In the genomic region with DNA sequence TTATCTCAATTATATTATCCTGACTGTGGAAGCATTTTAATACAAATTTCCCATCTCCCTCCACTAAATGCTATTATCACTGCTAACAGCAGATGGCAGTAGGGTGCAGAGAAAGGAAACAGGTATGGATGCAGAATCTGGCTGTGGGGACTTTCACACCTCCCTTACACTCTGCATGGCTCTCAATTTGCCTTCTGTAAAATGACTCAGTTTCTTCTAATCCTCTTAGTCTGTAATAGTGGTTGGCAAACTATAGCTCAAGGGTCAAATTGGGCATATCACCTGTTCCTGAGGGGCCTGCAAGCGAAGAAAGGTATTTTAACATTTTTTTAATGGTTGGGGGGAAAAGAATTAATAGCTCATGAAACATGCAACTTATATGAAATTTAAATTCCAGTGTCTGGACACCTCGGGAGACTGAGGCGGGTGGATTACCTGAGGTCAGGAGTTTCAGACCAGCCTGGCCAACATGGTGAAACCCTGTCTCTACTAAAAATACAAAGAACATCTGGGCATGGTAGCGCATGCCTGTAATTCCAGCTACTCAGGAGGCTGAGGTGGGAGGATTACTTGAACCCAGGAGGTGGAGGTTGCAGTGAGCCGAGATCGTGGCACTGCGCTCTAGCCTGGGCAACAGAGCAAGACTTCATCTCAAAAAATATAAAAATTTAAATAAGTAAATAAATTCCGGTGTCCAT, we compare ENCODE assay signal across 7 cellular contexts.
A peak's percentile ranks its signal among the peaks of the same experiment; 100 is the strongest.
DNase-seq lines count a peak whose midpoint lies in the region; ATAC-seq and TF ChIP-seq lines count a peak whose summit lies in the region.

No MANE protein-coding gene starts in this region.

- WGBS in smooth muscle cell (ENCODE audit: low lambda C conversion rate): 94% methylated on average over 8 of the region's 8 CpGs

- H3K36me3 ChIP-seq in smooth muscle cell (ENCODE audit: low read depth): no peaks in the 10 kb centered on the region

- peaks cover 49% of the 10 kb centered on the region for H3K79me2 ChIP-seq in smooth muscle cell (ENCODE audit: low read depth)

- no peak overlapping the region for H2AFZ ChIP-seq in smooth muscle cell (ENCODE audit: low read depth)

- H4K20me1 ChIP-seq in smooth muscle cell (ENCODE audit: low read depth): peaks cover 12% of the 10 kb centered on the region

- no peaks in the 10 kb centered on the region for H3K9me3 ChIP-seq in smooth muscle cell (replicated peaks; ENCODE audit: low read depth)

- ATAC-seq in GM21528 (IDR thresholded peaks at IDR 0.05; ENCODE audit: low FRiP score, unreplicated experiment): no peak

- H3K27me3 ChIP-seq in smooth muscle cell (ENCODE audit: low read depth): no peaks in the 10 kb centered on the region

- peaks cover 22% of the 10 kb centered on the region for H3F3A ChIP-seq in smooth muscle cell (ENCODE audit: low read depth)

- peak overlapping the region; percentile 81 for H3K4me2 ChIP-seq in smooth muscle cell

- TF ChIP-seq CTCF in LNCaP clone FGC (IDR thresholded peaks at IDR 0.05; ENCODE audit: control insufficient read depth, extremely low read depth, insufficient read depth) (peak; percentile 95), smooth muscle cell (IDR thresholded peaks at IDR 0.05; ENCODE audit: borderline replicate concordance, insufficient read depth, poor library complexity, severe bottlenecking) (peak; percentile 88)

- H3K4me3 ChIP-seq in LNCaP clone FGC (ENCODE audit: low read depth, low read length) (no peak overlapping the region), smooth muscle cell (no peak overlapping the region)

- DNase-seq in GM04503 (ENCODE audit: low read depth) (peak; percentile 23), LNCaP clone FGC (ENCODE audit: low read depth) (no peak), SHP77 (lab: John Stamatoyannopoulos, UW) (peak; percentile 7 to 40), amniotic stem cell (lab: John Stamatoyannopoulos, UW) (peak; percentile 22), iPS DF 19.7 (ENCODE audit: low read depth, low spot score) (peak; percentile 25), smooth muscle cell (lab: John Stamatoyannopoulos, UW; ENCODE audit: unreplicated experiment) (no peak)

- H3K4me1 ChIP-seq in smooth muscle cell (ENCODE audit: low read depth): peaks cover 16% of the 10 kb centered on the region

- peak overlapping the region; percentile 96 for H3K9ac ChIP-seq in smooth muscle cell (ENCODE audit: low read depth)

- peak overlapping the region; percentile 100 for H3K27ac ChIP-seq in smooth muscle cell (ENCODE audit: low read depth)

Comparison
In these comparisons a context has a peak if more than half of its experiments do, and no peak if none do; other contexts are left out.
1. DNase-seq: peak in GM04503 (single experiment), SHP77 (2 of 2), amniotic stem cell (single experiment) and iPS DF 19.7 (single experiment); none in LNCaP clone FGC (single experiment) and smooth muscle cell (single experiment).